10 cellular contexts compared by ENCODE assay signal in genomic region chr4:113316879-113317278, GRCh38.
A peak's percentile ranks its signal among the peaks of the same experiment; 100 is the strongest.
DNase-seq lines count a peak whose midpoint lies in the region; ATAC-seq and TF ChIP-seq lines count a peak whose summit lies in the region.
"Had no signal": no experiment of that assay in that cellular context is flagged by ENCODE, and none has a peak within 500 bp of the region (broad histone marks: within the 10 kb centered on the region; RNA-seq: fewer than 3 reads in every experiment).

No MANE protein-coding gene starts in this region.

- TF ChIP-seq CTCF in chondrocyte (IDR thresholded peaks at IDR 0.05): no peak
- TF ChIP-seq CTCF in suprapubic skin (IDR thresholded peaks at IDR 0.05): no peak
- TF ChIP-seq CTCF in CD14-positive monocyte (IDR thresholded peaks at IDR 0.05): no peak

- H3K27me3 ChIP-seq in mesenchymal stem cell (ENCODE audit: control insufficient read depth in 1 of 2, insufficient read depth in 1 of 2, low read length in 2 of 2): no peaks in the 10 kb centered on the region
- no peaks in the 10 kb centered on the region for H3K27me3 ChIP-seq in suprapubic skin
- H3K27me3 ChIP-seq: neutrophil had no signal

- TF ChIP-seq EP300 in suprapubic skin (IDR thresholded peaks at IDR 0.05): no peak

- peak overlapping the region in 2 of 4 donors; percentile 44 to 68 for H3K4me3 Mint-ChIP-seq in IgD-negative memory B cell
- H3K4me3 Mint-ChIP-seq in chondrocyte (ENCODE audit: unreplicated experiment): no peak overlapping the region
- no peak overlapping the region for H3K4me3 Mint-ChIP-seq in CD14-positive monocyte

- H3K79me1 ChIP-seq in mesenchymal stem cell (replicated peaks; ENCODE audit: low read length, poor library complexity, severe bottlenecking): no peaks in the 10 kb centered on the region

- H3K27ac ChIP-seq in mesenchymal stem cell (ENCODE audit: low read length, poor library complexity, severe bottlenecking) (no peak overlapping the region), suprapubic skin (no peak overlapping the region)
- H3K27ac ChIP-seq: KMS-11, neutrophil had no signal

- H3K9me3 ChIP-seq in mesenchymal stem cell (ENCODE audit: control insufficient read depth, low read length) (no peaks in the 10 kb centered on the region), suprapubic skin (no peaks in the 10 kb centered on the region)
- H3K9me3 ChIP-seq: neutrophil had no signal

- H4K8ac ChIP-seq in mesenchymal stem cell (ENCODE audit: low read length): no peak overlapping the region

- H3K36me3 Mint-ChIP-seq in IgD-negative memory B cell (no peaks in the 10 kb centered on the region), chondrocyte (ENCODE audit: low read depth) (peaks cover 16% of the 10 kb centered on the region), CD14-positive monocyte (no peaks in the 10 kb centered on the region)

- WGBS in mesenchymal stem cell: 96% methylated on average over 3 of the region's 4 CpGs
- 63% methylated on average over 4 of the region's 4 CpGs for WGBS in suprapubic skin

- H3K4me2 ChIP-seq in mesenchymal stem cell (ENCODE audit: low read length, poor library complexity, severe bottlenecking): no peak overlapping the region
- H3K4me2 ChIP-seq: KMS-11 had no signal

- no peak overlapping the region for H3K23ac ChIP-seq in mesenchymal stem cell (ENCODE audit: low read length in 2 of 2)

- DNase-seq in mesenchymal stem cell (no peak), chondrocyte (ENCODE audit: low spot score) (no peak), midbrain (lab: John Stamatoyannopoulos, UW) (no peak), suprapubic skin (ENCODE audit: low spot score in 2 of 2) (no peak), CD14-positive monocyte (ENCODE audit: low spot score) (no peak)

- no peak overlapping the region for H2AK5ac ChIP-seq in mesenchymal stem cell (ENCODE audit: low read length, severe bottlenecking)

- H2BK5ac ChIP-seq in mesenchymal stem cell (ENCODE audit: low read depth, low read length, poor library complexity, severe bottlenecking): no peak overlapping the region

- no peak overlapping the region for H2AFZ ChIP-seq in mesenchymal stem cell (ENCODE audit: low read depth, low read length)

- H3K27ac Mint-ChIP-seq in IgD-negative memory B cell (peak overlapping the region in 2 of 3 donors; percentile 4 to 20), chondrocyte (ENCODE audit: unreplicated experiment) (no peak overlapping the region), CD14-positive monocyte (no peak overlapping the region)

- H2BK12ac ChIP-seq in mesenchymal stem cell (ENCODE audit: low read length in 2 of 2): no peak overlapping the region

- H3K9me3 Mint-ChIP-seq in IgD-negative memory B cell (no peaks in the 10 kb centered on the region), chondrocyte (ENCODE audit: low read depth) (no peaks in the 10 kb centered on the region), CD14-positive monocyte (peaks cover 0 to 4% (median 0%) of the 10 kb centered on the region in 7 donors)

- H3K4me3 ChIP-seq in mesenchymal stem cell (ENCODE audit: insufficient read depth in 1 of 2, low read depth in 1 of 2, low read length in 2 of 2) (peak overlapping the region in 1 of 2 experiments; percentile 3), suprapubic skin (no peak overlapping the region)

- no peak overlapping the region for H3K18ac ChIP-seq in mesenchymal stem cell (ENCODE audit: low read depth in 1 of 2, low read length in 2 of 2)

- H3K4me1 ChIP-seq in mesenchymal stem cell (ENCODE audit: control insufficient read depth, insufficient read depth, low read depth, low read length) (no peaks in the 10 kb centered on the region), suprapubic skin (peaks cover 2% of the 10 kb centered on the region)

- H2BK15ac ChIP-seq in mesenchymal stem cell (ENCODE audit: low read depth, poor library complexity, severe bottlenecking): no peak overlapping the region

- H3K4ac ChIP-seq in mesenchymal stem cell (ENCODE audit: low read depth in 1 of 2, low read length in 2 of 2): no peak overlapping the region

- H2BK120ac ChIP-seq in mesenchymal stem cell (ENCODE audit: low read depth, low read length): no peak overlapping the region

- ATAC-seq in GM18858 (IDR thresholded peaks at IDR 0.05; ENCODE audit: unreplicated experiment) (peak; percentile 99), GM21576 (IDR thresholded peaks at IDR 0.05; ENCODE audit: unreplicated experiment) (peak; percentile 97)

- no peak overlapping the region for H3K14ac ChIP-seq in mesenchymal stem cell (ENCODE audit: low read length in 2 of 2)

- peak overlapping the region; percentile 56 for H3K9ac ChIP-seq in mesenchymal stem cell (ENCODE audit: low read length)
- H3K9ac ChIP-seq: KMS-11 had no signal

- TF ChIP-seq POLR2A in suprapubic skin (IDR thresholded peaks at IDR 0.05): no peak

- H3K4me1 Mint-ChIP-seq in IgD-negative memory B cell (peaks cover 6 to 10% (median 7%) of the 10 kb centered on the region in 3 donors), chondrocyte (ENCODE audit: low read depth) (no peaks in the 10 kb centered on the region), CD14-positive monocyte (no peaks in the 10 kb centered on the region)

- no peak overlapping the region for H4K91ac ChIP-seq in mesenchymal stem cell (ENCODE audit: low read length)

- intact Hi-C loops in CD14-positive monocyte (cut with micrococcal nuclease): no loop called here

- H3K36me3 ChIP-seq in mesenchymal stem cell (ENCODE audit: control insufficient read depth in 1 of 2, insufficient read depth in 2 of 2, low read depth in 1 of 2, low read length in 2 of 2) (peaks cover 0 to 88% of the 10 kb centered on the region in 2 experiments), suprapubic skin (no peaks in the 10 kb centered on the region)
- H3K36me3 ChIP-seq: neutrophil had no signal

- H3K27me3 Mint-ChIP-seq in IgD-negative memory B cell: no peaks in the 10 kb centered on the region
- H3K27me3 Mint-ChIP-seq in chondrocyte (ENCODE audit: low read depth): no peaks in the 10 kb centered on the region
- peaks cover 0 to 2% (median 0%) of the 10 kb centered on the region in 3 donors for H3K27me3 Mint-ChIP-seq in CD14-positive monocyte (ENCODE audit: low read depth in 3 of 3)

Comparison
In these comparisons a context has a peak if more than half of its experiments do, and no peak if none do; other contexts are left out.
1. H3K27ac Mint-ChIP-seq: peak in IgD-negative memory B cell (2 of 3); none in chondrocyte (single experiment) and CD14-positive monocyte (0 of 7).